8 cellular contexts compared by ENCODE assay signal in genomic region chr12:55707841-55708694, GRCh38. TPM values are rescaled to one million over a fixed set of nuclear protein-coding genes. Genes with fewer than 3 reads are reported as not detected.
DNase-seq lines count a peak whose midpoint lies in the region; ATAC-seq and TF ChIP-seq lines count a peak whose summit lies in the region.

Gene ITGA7 (minus strand): TSS chr12:55707904. CDS start chr12:55707682, 222 bp downstream.

- intact Hi-C loops in Panc1 (cut with micrococcal nuclease; ENCODE audit: unreplicated experiment): no loop called here

- POLR2A ChIA-PET in Panc1 (lab: Charles Lee): no interaction called here

- no TSS peak for BruUV-seq in Panc1 (replicated peaks; lab: Mats Ljungman, UMichigan)

- no peaks in the 10 kb centered on the region for H3K9me3 ChIP-seq in Panc1 (ENCODE audit: control insufficient read depth, insufficient read depth, low read depth, low read length)

- H3K27me3 ChIP-seq in Panc1 (ENCODE audit: control insufficient read depth, insufficient read depth, low read length): peaks cover 13% of the 10 kb centered on the region

- in situ Hi-C loops in Panc1 (cut with HindIII; ENCODE audit: low pct_unique_long_range_greater_than_20kb, low sequenced_read_pairs): no loop called here

- H3K27ac Mint-ChIP-seq in type B pancreatic cell: peak within 1 kb of the TSS; percentile 33

- no peaks in the 10 kb centered on the region for H3K36me3 ChIP-seq in Panc1 (ENCODE audit: control insufficient read depth, insufficient read depth, low read length)

- CTCF ChIA-PET in Panc1 (lab: Charles Lee): no interaction called here

- no peaks in the 10 kb centered on the region; the same call in 1 of the 2 replicates for H3K4me1 ChIP-seq in Panc1 (ENCODE audit: control insufficient read depth, insufficient read depth, low read length)

- H3K9me3 Mint-ChIP-seq in type B pancreatic cell: no peaks in the 10 kb centered on the region

- H3K4me3 ChIP-seq in Panc1 (ENCODE audit: low read depth in 2 of 2, low read length in 2 of 2): peak within 1 kb of the TSS; percentile 29 to 34

- no peak for TF ChIP-seq CTCF in Panc1 (IDR thresholded peaks at IDR 0.05)
- TF ChIP-seq CTCF in type B pancreatic cell (conservative IDR thresholded peaks at IDR 0.05): no peak

- H3K4me1 Mint-ChIP-seq in type B pancreatic cell (ENCODE audit: unreplicated experiment): peaks cover 20% of the 10 kb centered on the region

- ATAC-seq in HG02870 (IDR thresholded peaks at IDR 0.05; ENCODE audit: unreplicated experiment): peak; percentile 58
- ATAC-seq in Panc1: peak; percentile 77
- no peak for ATAC-seq in HG03108 (IDR thresholded peaks at IDR 0.05; ENCODE audit: unreplicated experiment)

- H3K36me3 Mint-ChIP-seq in type B pancreatic cell: no peaks in the 10 kb centered on the region

- H3K27ac ChIP-seq in Panc1 (ENCODE audit: low read length): no peak within 1 kb of the TSS

- DNase-seq in DMS53 (lab: John Stamatoyannopoulos, UW): peak; percentile 63
- no peak for DNase-seq in Panc1 (ENCODE audit: low read depth, low spot score)
- DNase-seq in activated naive CD4-positive, alpha-beta T cell treated with Interleukin-2 at 50 U/mL for 16 hours: peak; percentile 69
- peak; percentile 36 for DNase-seq in glomerular visceral epithelial cell (ENCODE audit: extremely low spot score)
- peak; percentile 65 for DNase-seq in occipital lobe (lab: John Stamatoyannopoulos, UW)
- DNase-seq in type B pancreatic cell (ENCODE audit: extremely low spot score, unreplicated experiment): peak; percentile 80

- peak within 1 kb of the TSS; percentile 88 for H3K4me3 Mint-ChIP-seq in type B pancreatic cell

- H3K27me3 Mint-ChIP-seq in type B pancreatic cell: peaks cover 84% of the 10 kb centered on the region

RNA-seq across cellular contexts. Expression of gene ITGA7, which starts in this region (rescaled TPM):
- total RNA-seq in Panc1 (2021; ENCODE audit: unreplicated experiment): 2.5 TPM
- polyA plus RNA-seq in Panc1 (2012; ENCODE audit: insufficient read length): 1.8 TPM
- 6.2 TPM for total RNA-seq in occipital lobe
- total RNA-seq in type B pancreatic cell (ENCODE audit: low replicate concordance): 10.4 and 39.2 TPM in 2 replicates
